Comparison of ENCODE assay signal across 8 cellular contexts in genomic region chr5:173010547-173011464, GRCh38. TPM values are rescaled to one million over a fixed set of nuclear protein-coding genes. Genes with fewer than 3 reads are reported as not detected.
A peak's percentile ranks its signal among the peaks of the same experiment; 100 is the strongest.
DNase-seq lines count a peak whose midpoint lies in the region; ATAC-seq and TF ChIP-seq lines count a peak whose summit lies in the region.

No MANE protein-coding gene starts in this region.

- peaks cover 16 to 47% (median 33%) of the 10 kb centered on the region in 3 donors for H3K4me1 Mint-ChIP-seq in IgD-negative memory B cell

- peaks cover 6% of the 10 kb centered on the region for H3K79me2 ChIP-seq in mesendoderm (ENCODE audit: control insufficient read depth, insufficient read depth, low read length)

- H2BK15ac ChIP-seq in mesendoderm (replicated peaks; ENCODE audit: low read depth): no peak overlapping the region

- H3K18ac ChIP-seq in mesendoderm (ENCODE audit: low read length): no peak overlapping the region

- no peak overlapping the region for H3K9ac ChIP-seq in mesendoderm (ENCODE audit: low read length)

- H3K4me3 ChIP-seq in AG04450 (ENCODE audit: low read depth, low read length) (no peak overlapping the region), epithelial cell of proximal tubule (ENCODE audit: low read depth, low read length) (no peak overlapping the region), mesendoderm (ENCODE audit: low read length) (no peak overlapping the region)

- no peak overlapping the region for H3K4ac ChIP-seq in mesendoderm (ENCODE audit: low read depth, low read length)

- peaks cover 4% of the 10 kb centered on the region for H3K4me1 ChIP-seq in mesendoderm (ENCODE audit: control insufficient read depth, low read depth, low read length)

- peaks cover 10% of the 10 kb centered on the region for H3K79me1 ChIP-seq in mesendoderm (ENCODE audit: low read length)

- peak overlapping the region in 1 of 4 donors; percentile 20 for H3K4me3 Mint-ChIP-seq in IgD-negative memory B cell

- ATAC-seq in GM21825 (IDR thresholded peaks at IDR 0.05; ENCODE audit: unreplicated experiment): no peak
- ATAC-seq in GM21515 (IDR thresholded peaks at IDR 0.05; ENCODE audit: unreplicated experiment): no peak

- H2AK5ac ChIP-seq in mesendoderm (ENCODE audit: low read length): no peak overlapping the region

- no peak overlapping the region for H3K23ac ChIP-seq in mesendoderm (ENCODE audit: low read length)

- no peaks in the 10 kb centered on the region for H3K9me3 Mint-ChIP-seq in IgD-negative memory B cell

- H4K8ac ChIP-seq in mesendoderm (ENCODE audit: low read depth, low read length): no peak overlapping the region

- no CpG with 5 or more reads among the region's 11 CpGs for WGBS in mesendoderm (ENCODE audit: extremely low coverage, insufficient coverage, low lambda C conversion rate)

- POLR2A ChIA-PET in AG04450 (lab: Yijun Ruan, JAX): interaction anchor here (0.6 to 1.4 kb wide), 2 partner anchors 46 to 148 kb away, joined by 3 to 14 read pairs; no protein-coding TSS in a partner anchor

- DNase-seq in AG04450 (ENCODE audit: low read depth, low spot score) (no peak), epithelial cell of proximal tubule (ENCODE audit: low read depth) (no peak), mesendoderm (peak; percentile 80), NOMO-1 (lab: John Stamatoyannopoulos, UW; ENCODE audit: unreplicated experiment in 2 of 2) (no peak), SHP77 (lab: John Stamatoyannopoulos, UW) (no peak)

- CTCF ChIA-PET in AG04450 (lab: Charles Lee): interaction anchor here (0.5 to 1.5 kb wide), 7 partner anchors 12 to 962 kb away, joined by 3 to 4 read pairs (median 3); no protein-coding TSS in a partner anchor

- no peaks in the 10 kb centered on the region for H3K9me3 ChIP-seq in AG04450 (ENCODE audit: control insufficient read depth, insufficient read depth, low read length)

- no peak overlapping the region for H3K4me2 ChIP-seq in mesendoderm (ENCODE audit: low read length)

- H3K56ac ChIP-seq in mesendoderm (ENCODE audit: low read length): no peak overlapping the region

- no peak overlapping the region for H4K5ac ChIP-seq in mesendoderm (ENCODE audit: low read length)

- H3K27me3 Mint-ChIP-seq in IgD-negative memory B cell: no peaks in the 10 kb centered on the region

- H2BK120ac ChIP-seq in mesendoderm (ENCODE audit: low read depth, low read length): no peak overlapping the region

- H3K27me3 ChIP-seq in AG04450 (ENCODE audit: control insufficient read depth, insufficient read depth, low read length) (no peaks in the 10 kb centered on the region), mesendoderm (ENCODE audit: insufficient read depth, low read length, poor library complexity) (no peaks in the 10 kb centered on the region)

- peaks cover 2% of the 10 kb centered on the region for H3K36me3 Mint-ChIP-seq in IgD-negative memory B cell

- H3K36me3 ChIP-seq in mesendoderm (ENCODE audit: control insufficient read depth, insufficient read depth, low read length): no peaks in the 10 kb centered on the region

- H3K27ac ChIP-seq in AG04450 (ENCODE audit: low read depth, low read length): no peak overlapping the region
- H3K27ac ChIP-seq in mesendoderm (ENCODE audit: low read depth, low read length): no peak overlapping the region

- H2BK5ac ChIP-seq in mesendoderm (ENCODE audit: low read length): no peak overlapping the region

- H3K27ac Mint-ChIP-seq in IgD-negative memory B cell: peak overlapping the region; percentile 22 to 48 (median 33)

- TF ChIP-seq CTCF in AG04450 (IDR thresholded peaks at IDR 0.05; ENCODE audit: low read depth, low read length) (peak; percentile 27; the same call in 1 of the 2 replicates), epithelial cell of proximal tubule (conservative IDR thresholded peaks at IDR 0.05; ENCODE audit: low read depth, low read length) (peak; percentile 74)

RNA-seq across cellular contexts. Expression of gene ATP6V0E1, which starts 27.2 kb away (rescaled TPM):
- polyA plus RNA-seq in AG04450 (2011; rRNA removed): 583 and 610 TPM in 2 replicates
- 182 and 220 TPM in 2 replicates for polyA minus RNA-seq in AG04450 (2011; rRNA and poly(A)+ RNA removed)
- polyA plus RNA-seq in IgD-negative memory B cell: 427 TPM
- 96.1 and 100 TPM in 2 replicates for total RNA-seq in epithelial cell of proximal tubule
- polyA plus RNA-seq in mesendoderm (2013, experiment 1 of 2): 158 TPM
- polyA plus RNA-seq in mesendoderm (2013, experiment 2 of 2): 151 TPM

RNA-seq across cellular contexts. Expression of gene CREBRF, which starts 45.3 kb away (rescaled TPM):
- 15.6 and 20.4 TPM in 2 replicates for polyA plus RNA-seq in AG04450 (2011; rRNA removed)
- 34.7 and 37.0 TPM in 2 replicates for polyA minus RNA-seq in AG04450 (2011; rRNA and poly(A)+ RNA removed)
- polyA plus RNA-seq in IgD-negative memory B cell: 53.6 TPM
- 1.8 and 2.8 TPM in 2 replicates for total RNA-seq in epithelial cell of proximal tubule
- 1.0 TPM for polyA plus RNA-seq in mesendoderm (2013, experiment 1 of 2)
- 1.1 TPM for polyA plus RNA-seq in mesendoderm (2013, experiment 2 of 2)

RNA-seq across cellular contexts. Expression of gene RPL26L1, which starts 51.6 kb away (rescaled TPM):
- polyA plus RNA-seq in AG04450 (2011; rRNA removed) (83.5 and 88.2 TPM in 2 replicates), IgD-negative memory B cell (27.9 TPM)
- 45.7 and 50.0 TPM in 2 replicates for polyA minus RNA-seq in AG04450 (2011; rRNA and poly(A)+ RNA removed)
- total RNA-seq in epithelial cell of proximal tubule: 73.1 and 86.5 TPM in 2 replicates
- polyA plus RNA-seq in mesendoderm (2013, experiment 1 of 2): 99.4 TPM
- polyA plus RNA-seq in mesendoderm (2013, experiment 2 of 2): 101 TPM
